In genomic region chr14:105322791-105323556, GRCh38 we compare ENCODE assay signal across 17 cellular contexts. TPM values are rescaled to one million over a fixed set of nuclear protein-coding genes. Genes with fewer than 3 reads are reported as not detected.
A peak's percentile ranks its signal among the peaks of the same experiment; 100 is the strongest.
DNase-seq lines count a peak whose midpoint lies in the region; ATAC-seq, FAIRE-seq and TF ChIP-seq lines count a peak whose summit lies in the region.
"Had no signal": no experiment of that assay in that cellular context is flagged by ENCODE, and none has a peak within 500 bp of the region (broad histone marks: within the 10 kb centered on the region; RNA-seq: fewer than 3 reads in every experiment).

No MANE protein-coding gene starts in this region.

- H3K4me1 Mint-ChIP-seq in neural progenitor cell: peaks cover 28% of the 10 kb centered on the region
- H3K4me1 Mint-ChIP-seq in stimulated activated naive CD8-positive, alpha-beta T cell treated with anti-CD3 and anti-CD28 coated beads, Interleukin-15, amount 100 ng/mL, for 72 hours: peaks cover 23% of the 10 kb centered on the region
- peaks cover 11% of the 10 kb centered on the region for H3K4me1 Mint-ChIP-seq in CD4-positive, alpha-beta T cell (ENCODE audit: low read depth)

- POLR2A ChIA-PET in CD4-positive, alpha-beta T cell (lab: Charles Lee): interaction anchor here (0.8 kb wide), 1 partner anchor 22 kb away, joined by 3 read pairs; the partner anchor contains the start of gene BRF1

- H3K4me3 ChIP-seq in BLaER1 (no peak overlapping the region), neural progenitor cell (no peak overlapping the region)
- H3K4me3 ChIP-seq: MG63, SJCRH30 had no signal

- CTCF ChIA-PET in CD4-positive, alpha-beta T cell (lab: Charles Lee): no interaction called here

- TF ChIP-seq CTCF in neural progenitor cell (IDR thresholded peaks at IDR 0.05): no peak
- TF ChIP-seq CTCF in CD4-positive, alpha-beta T cell (IDR thresholded peaks at IDR 0.05): no peak

- peaks cover 65% of the 10 kb centered on the region for H3K79me2 ChIP-seq in neural progenitor cell (ENCODE audit: low read depth)

- no peaks in the 10 kb centered on the region for H3K9me3 Mint-ChIP-seq in neural progenitor cell
- no peaks in the 10 kb centered on the region for H3K9me3 Mint-ChIP-seq in stimulated activated naive CD8-positive, alpha-beta T cell treated with anti-CD3 and anti-CD28 coated beads, Interleukin-15, amount 100 ng/mL, for 72 hours
- no peaks in the 10 kb centered on the region for H3K9me3 Mint-ChIP-seq in CD4-positive, alpha-beta T cell
- H3K9me3 Mint-ChIP-seq: activated naive CD4-positive, alpha-beta T cell treated with anti-CD3 and anti-CD28 coated beads, Interleukin-2, amount 50 U/mL, for 24 hours had no signal

- peak overlapping the region; percentile 22 for H3K4me3 Mint-ChIP-seq in neural progenitor cell
- no peak overlapping the region for H3K4me3 Mint-ChIP-seq in stimulated activated naive CD8-positive, alpha-beta T cell treated with anti-CD3 and anti-CD28 coated beads, Interleukin-15, amount 100 ng/mL, for 72 hours
- H3K4me3 Mint-ChIP-seq in CD4-positive, alpha-beta T cell: no peak overlapping the region
- H3K4me3 Mint-ChIP-seq: activated naive CD4-positive, alpha-beta T cell treated with anti-CD3 and anti-CD28 coated beads, Interleukin-2, amount 50 U/mL, for 24 hours had no signal

- peaks cover 7% of the 10 kb centered on the region for H3K27me3 Mint-ChIP-seq in neural progenitor cell (ENCODE audit: insufficient read depth, low read depth)
- H3K27me3 Mint-ChIP-seq in stimulated activated naive CD8-positive, alpha-beta T cell treated with anti-CD3 and anti-CD28 coated beads, Interleukin-15, amount 100 ng/mL, for 72 hours: no peaks in the 10 kb centered on the region
- H3K27me3 Mint-ChIP-seq in CD4-positive, alpha-beta T cell: no peaks in the 10 kb centered on the region
- H3K27me3 Mint-ChIP-seq: activated naive CD4-positive, alpha-beta T cell treated with anti-CD3 and anti-CD28 coated beads, Interleukin-2, amount 50 U/mL, for 24 hours had no signal

- TF ChIP-seq POLR2A in GM12891 (IDR thresholded peaks at IDR 0.05; ENCODE audit: low read depth, low read length): no peak

- no peaks in the 10 kb centered on the region for H3K9me3 ChIP-seq in BLaER1
- H3K9me3 ChIP-seq in neural progenitor cell (ENCODE audit: low read depth): no peaks in the 10 kb centered on the region
- H3K9me3 ChIP-seq in CD4-positive, alpha-beta T cell (ENCODE audit: control insufficient read depth, low read length): no peaks in the 10 kb centered on the region
- H3K9me3 ChIP-seq: MG63, SJCRH30 had no signal

- FAIRE-seq in HTR-8/SVneo (lab: Jason Lieb, UNC) (peak; percentile 60), GM12891 (lab: Jason Lieb, UNC) (no peak)

- peak overlapping the region; percentile 72 for H3K4me2 ChIP-seq in BLaER1
- H3K4me2 ChIP-seq in neural progenitor cell: no peak overlapping the region

- H3K9ac ChIP-seq in BLaER1: 0 out of 2 replicates have a peak overlapping the region, but pooled peaks have one; percentile 26
- no peak overlapping the region for H3K9ac ChIP-seq in neural progenitor cell

- peaks cover 13% of the 10 kb centered on the region for H3K36me3 Mint-ChIP-seq in neural progenitor cell
- no peaks in the 10 kb centered on the region for H3K36me3 Mint-ChIP-seq in CD4-positive, alpha-beta T cell (ENCODE audit: low read depth)

- intact Hi-C loops in CD4-positive, alpha-beta T cell (cut with DNase I, micrococcal nuclease): no loop called here

- H3K36me3 ChIP-seq in BLaER1 (peaks cover 15% of the 10 kb centered on the region; the same call in 1 of the 2 replicates), neural progenitor cell (no peaks in the 10 kb centered on the region)
- H3K36me3 ChIP-seq: MG63, SJCRH30 had no signal

- H3K27ac ChIP-seq in BLaER1 (0 out of 2 replicates have a peak overlapping the region, but pooled peaks have one; percentile 15), neural progenitor cell (no peak overlapping the region)
- no peak overlapping the region for H3K27ac ChIP-seq in CD4-positive, alpha-beta T cell (ENCODE audit: low read depth, low read length)
- H3K27ac ChIP-seq: SJCRH30 had no signal

- H4K20me1 ChIP-seq in BLaER1 (peaks cover 96% of the 10 kb centered on the region), neural progenitor cell (ENCODE audit: low read depth) (peaks cover 62% of the 10 kb centered on the region)

- H2AFZ ChIP-seq in neural progenitor cell (replicated peaks): no peak overlapping the region

- no peak for ATAC-seq in stimulated activated naive CD8-positive, alpha-beta T cell treated with anti-CD3 and anti-CD28 coated beads, Interleukin-15, amount 100 ng/mL, for 72 hours
- no peak for ATAC-seq in CD4-positive, alpha-beta T cell (ENCODE audit: poor library complexity)

- H3K4me1 ChIP-seq in BLaER1 (peaks cover 61% of the 10 kb centered on the region), neural progenitor cell (peaks cover 22% of the 10 kb centered on the region)

- DNase-seq in HTR-8/SVneo (ENCODE audit: insufficient read length, low spot score) (no peak), ecto neural progenitor cell (ENCODE audit: low spot score) (peak; percentile 44), neural progenitor cell (ENCODE audit: low spot score) (no peak), GM12891 (ENCODE audit: insufficient read length, low spot score) (no peak), LoVo (ENCODE audit: low spot score) (no peak)
- no peak for DNase-seq in stimulated activated naive CD8-positive, alpha-beta T cell treated with anti-CD3 and anti-CD28 coated beads, Interleukin-15, amount 100 ng/mL, for 72 hours
- DNase-seq in CD4-positive, alpha-beta T cell: no peak
- DNase-seq: activated CD4-positive, alpha-beta T cell treated with anti-CD3 and anti-CD28 coated beads for 48 hours; activated T-cell treated with anti-CD3 and anti-CD28 coated beads, Interleukin-2, amount 50 U/mL, for 1 hour; effector CD8-positive, alpha-beta T cell; GF-D8; MG63; NCI-H187; NCI-H524; SJCRH30 had no signal

- H3F3A ChIP-seq in neural progenitor cell (ENCODE audit: low read depth): peaks cover 14% of the 10 kb centered on the region

- peak overlapping the region; percentile 27 for H3K27ac Mint-ChIP-seq in neural progenitor cell
- no peak overlapping the region for H3K27ac Mint-ChIP-seq in stimulated activated naive CD8-positive, alpha-beta T cell treated with anti-CD3 and anti-CD28 coated beads, Interleukin-15, amount 100 ng/mL, for 72 hours
- H3K27ac Mint-ChIP-seq in CD4-positive, alpha-beta T cell: no peak overlapping the region
- H3K27ac Mint-ChIP-seq: activated naive CD4-positive, alpha-beta T cell treated with anti-CD3 and anti-CD28 coated beads, Interleukin-2, amount 50 U/mL, for 24 hours had no signal

- no peaks in the 10 kb centered on the region for H3K27me3 ChIP-seq in BLaER1
- no peaks in the 10 kb centered on the region for H3K27me3 ChIP-seq in neural progenitor cell
- H3K27me3 ChIP-seq in CD4-positive, alpha-beta T cell (ENCODE audit: control insufficient read depth, insufficient read depth, low read length): no peaks in the 10 kb centered on the region
- H3K27me3 ChIP-seq: MG63, SJCRH30 had no signal

TF ChIP-seq in GM12891, 5 proteins besides CTCF, POLR2A, EP300 and RAD21:
- TF ChIP-seq POLR2AphosphoS5 (IDR thresholded peaks at IDR 0.05; ENCODE audit: low read depth, low read length) (no peak), TAF1 (IDR thresholded peaks at IDR 0.05; ENCODE audit: low read depth, low read length) (no peak), POU2F2 (IDR thresholded peaks at IDR 0.05; ENCODE audit: low read depth, low read length) (no peak), PAX5 (IDR thresholded peaks at IDR 0.05; ENCODE audit: insufficient read depth, low read length, severe bottlenecking) (no peak), SPI1 (IDR thresholded peaks at IDR 0.05; ENCODE audit: low read depth, low read length) (no peak)

RNA-seq across cellular contexts. Expression of gene PACS2, which starts 8.4 kb away (rescaled TPM):
- 22.5 and 41.2 TPM in 2 replicates for total RNA-seq in neural progenitor cell (ENCODE audit: low replicate concordance)
- 13.4 TPM for polyA plus RNA-seq in GM12891 (2012; ENCODE audit: low read depth, missing spikeins)
- total RNA-seq in CD4-positive, alpha-beta T cell: 10 to 100 TPM; 57.7 to 61.5 TPM

RNA-seq across cellular contexts. Expression of gene BRF1, which starts 22.2 kb away (rescaled TPM):
- total RNA-seq in neural progenitor cell (ENCODE audit: low replicate concordance): 16.9 and 40.5 TPM in 2 replicates
- polyA plus RNA-seq in GM12891 (2012; ENCODE audit: low read depth, missing spikeins): 11.1 TPM
- total RNA-seq in CD4-positive, alpha-beta T cell: 10 to 100 TPM; 77.4 to 77.7 TPM
